8 cellular contexts compared by ENCODE assay signal in genomic region chr7:75180172-75180849, GRCh38.
DNase-seq lines count a peak whose midpoint lies in the region; ATAC-seq and TF ChIP-seq lines count a peak whose summit lies in the region.
"Not testable (repeated sequence)": the region's sequence is repeated elsewhere in the genome, so short reads cannot be mapped to it uniquely, and the experiment has no call there.

No MANE protein-coding gene starts in this region.

- TF ChIP-seq CTCF in CD8-positive, alpha-beta T cell (IDR thresholded peaks at IDR 0.05), result not testable (repeated sequence)

- not testable (repeated sequence) for H3K9me3 ChIP-seq in CD8-positive, alpha-beta T cell (ENCODE audit: low read length)

- H3K36me3 Mint-ChIP-seq in CD8-positive, alpha-beta T cell; activated T-cell treated with anti-CD3 and anti-CD28 coated beads, Interleukin-2, amount 50 U/mL, for 4 hours (ENCODE audit: insufficient read depth); naive thymus-derived CD8-positive, alpha-beta T cell; stimulated activated naive B cell treated with anti-CD40 and anti-IgM and Interleukin-4, amounts not matched to agents 10 μg/mL and 1 μg/mL and 100 μg/mL, for 72 hours: not testable (repeated sequence)

- not testable (repeated sequence) for H3K36me3 ChIP-seq in CD8-positive, alpha-beta T cell (ENCODE audit: insufficient read depth, low read length)

- ATAC-seq in CD8-positive, alpha-beta T cell, result peak; percentile 71
- ATAC-seq in GM21825 (IDR thresholded peaks at IDR 0.05; ENCODE audit: unreplicated experiment) (peak; percentile 31), SK-N-SH treated with all-trans-retinoic acid at 6 μM for 48 hours (peak; percentile 15; the same call in 2 of the 3 replicates), esophagus mucosa (peak; percentile 66), left lobe of liver (peak; percentile 38)
- peak; percentile 59 to 69 for ATAC-seq in activated T-cell treated with anti-CD3 and anti-CD28 coated beads, Interleukin-2, amount 50 U/mL, for 4 hours
- ATAC-seq in naive thymus-derived CD8-positive, alpha-beta T cell, result peak; percentile 76 to 82
- peak; percentile 41 to 43 for ATAC-seq in stimulated activated naive B cell treated with anti-CD40 and anti-IgM and Interleukin-4, amounts not matched to agents 10 μg/mL and 1 μg/mL and 100 μg/mL, for 72 hours (replicated peaks)

- H3K4me1 Mint-ChIP-seq in CD8-positive, alpha-beta T cell (ENCODE audit: low read depth); activated T-cell treated with anti-CD3 and anti-CD28 coated beads, Interleukin-2, amount 50 U/mL, for 4 hours (ENCODE audit: low read depth); naive thymus-derived CD8-positive, alpha-beta T cell; stimulated activated naive B cell treated with anti-CD40 and anti-IgM and Interleukin-4, amounts not matched to agents 10 μg/mL and 1 μg/mL and 100 μg/mL, for 72 hours: not testable (repeated sequence)

- not testable (repeated sequence) for H3K4me3 Mint-ChIP-seq in CD8-positive, alpha-beta T cell; activated T-cell treated with anti-CD3 and anti-CD28 coated beads, Interleukin-2, amount 50 U/mL, for 4 hours; naive thymus-derived CD8-positive, alpha-beta T cell; stimulated activated naive B cell treated with anti-CD40 and anti-IgM and Interleukin-4, amounts not matched to agents 10 μg/mL and 1 μg/mL and 100 μg/mL, for 72 hours

- DNase-seq in CD8-positive, alpha-beta T cell; activated T-cell treated with anti-CD3 and anti-CD28 coated beads, Interleukin-2, amount 50 U/mL, for 4 hours; left lobe of liver (ENCODE audit: low spot score); naive thymus-derived CD8-positive, alpha-beta T cell; stimulated activated naive B cell treated with anti-CD40 and anti-IgM and Interleukin-4, amounts not matched to agents 10 μg/mL and 1 μg/mL and 100 μg/mL, for 72 hours: not testable (repeated sequence)

- POLR2A ChIA-PET in CD8-positive, alpha-beta T cell (lab: Charles Lee); naive thymus-derived CD8-positive, alpha-beta T cell (lab: Charles Lee): not testable (repeated sequence)

- H3K27me3 ChIP-seq in CD8-positive, alpha-beta T cell (ENCODE audit: insufficient read depth, low read length), result not testable (repeated sequence)

- not testable (repeated sequence) for H3K27me3 Mint-ChIP-seq in CD8-positive, alpha-beta T cell (ENCODE audit: low read depth); activated T-cell treated with anti-CD3 and anti-CD28 coated beads, Interleukin-2, amount 50 U/mL, for 4 hours (ENCODE audit: low read depth); naive thymus-derived CD8-positive, alpha-beta T cell; stimulated activated naive B cell treated with anti-CD40 and anti-IgM and Interleukin-4, amounts not matched to agents 10 μg/mL and 1 μg/mL and 100 μg/mL, for 72 hours

- H3K9me3 Mint-ChIP-seq in CD8-positive, alpha-beta T cell; activated T-cell treated with anti-CD3 and anti-CD28 coated beads, Interleukin-2, amount 50 U/mL, for 4 hours; naive thymus-derived CD8-positive, alpha-beta T cell; stimulated activated naive B cell treated with anti-CD40 and anti-IgM and Interleukin-4, amounts not matched to agents 10 μg/mL and 1 μg/mL and 100 μg/mL, for 72 hours: not testable (repeated sequence)

- H3K27ac Mint-ChIP-seq in CD8-positive, alpha-beta T cell; naive thymus-derived CD8-positive, alpha-beta T cell; stimulated activated naive B cell treated with anti-CD40 and anti-IgM and Interleukin-4, amounts not matched to agents 10 μg/mL and 1 μg/mL and 100 μg/mL, for 72 hours: not testable (repeated sequence)

- not testable (repeated sequence) for H3K4me3 ChIP-seq in CD8-positive, alpha-beta T cell (ENCODE audit: low read depth, low read length)

- not testable (repeated sequence) for H3K27ac ChIP-seq in CD8-positive, alpha-beta T cell (ENCODE audit: low read depth, low read length)

- intact Hi-C loops in CD8-positive, alpha-beta T cell (cut with DNase I, micrococcal nuclease), result not testable (repeated sequence)

- CTCF ChIA-PET in CD8-positive, alpha-beta T cell (lab: Charles Lee), result not testable (repeated sequence)

- H3K4me1 ChIP-seq in CD8-positive, alpha-beta T cell (ENCODE audit: insufficient read depth, low read length), result not testable (repeated sequence)

Comparison
In these comparisons a context has a peak if more than half of its experiments do, and no peak if none do; other contexts are left out.
1. ATAC-seq: peak in every context shown above with its lines; median percentile 79 in naive thymus-derived CD8-positive, alpha-beta T cell; 71 in CD8-positive, alpha-beta T cell; 66 in esophagus mucosa; 64 in activated T-cell treated with anti-CD3 and anti-CD28 coated beads, Interleukin-2, amount 50 U/mL, for 4 hours; 42 in stimulated activated naive B cell treated with anti-CD40 and anti-IgM and Interleukin-4, amounts not matched to agents 10 μg/mL and 1 μg/mL and 100 μg/mL, for 72 hours; 38 in left lobe of liver; 31 in GM21825; 15 in SK-N-SH treated with all-trans-retinoic acid at 6 μM for 48 hours.